In the genomic region with DNA sequence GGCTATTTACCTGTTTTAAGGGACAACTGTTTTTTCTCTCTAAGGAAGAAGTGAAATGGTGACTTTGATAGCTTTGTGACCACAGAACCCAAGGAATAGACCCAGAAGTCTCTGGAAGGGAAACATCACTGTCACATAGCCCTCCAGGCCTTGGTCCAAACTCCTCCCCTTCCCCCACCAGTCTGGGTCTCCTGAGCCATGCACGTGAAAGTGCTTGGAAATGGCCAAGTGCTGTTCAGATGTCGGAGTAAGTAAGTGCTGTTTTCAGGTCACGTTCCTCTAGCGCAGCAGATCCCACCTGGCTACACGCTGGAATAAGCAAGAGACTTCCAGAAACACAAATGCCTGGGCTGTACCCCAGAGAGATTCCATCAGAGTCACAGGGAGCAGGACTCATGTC, we compare ENCODE assay signal across 19 cellular contexts.
"Had no signal": no experiment of that assay in that cellular context is flagged by ENCODE, and none has a peak within 500 bp of the region (broad histone marks: within the 10 kb centered on the region; RNA-seq: fewer than 3 reads in every experiment).

No MANE protein-coding gene starts in this region.

- ATAC-seq: activated CD8-positive, alpha-beta T cell treated with anti-CD3 and anti-CD28 coated beads for 36 hours; activated T-helper 17 cell treated with anti-CD3 and anti-CD28 coated beads, Interleukin-2, amount 50 U/mL, for 72 hours; body of pancreas; effector memory CD8-positive, alpha-beta T cell; foreskin keratinocyte; SK-N-SH treated with all-trans-retinoic acid at 6 μM for 48 hours; stimulated activated memory B cell treated with anti-CD40 and anti-IgM and Interleukin-4, amounts not matched to agents 10 μg/mL and 1 μg/mL and 100 μg/mL, for 72 hours; T-cell had no signal

- H3K27ac ChIP-seq: body of pancreas, foreskin keratinocyte, neural progenitor cell had no signal

- H3K27me3 ChIP-seq: body of pancreas, foreskin keratinocyte, neural progenitor cell had no signal

- H3K4me2 ChIP-seq: neural progenitor cell had no signal

- H2AFZ ChIP-seq: neural progenitor cell had no signal

- DNase-seq: activated CD4-positive, alpha-beta T cell treated with anti-CD3 and anti-CD28 coated beads, Interleukin-2, amount 10 ng/mL, durations not matched to agents 24 days and 14 days; activated CD8-positive, alpha-beta T cell treated with anti-CD3 and anti-CD28 coated beads for 36 hours; activated naive CD4-positive, alpha-beta T cell; activated naive CD8-positive, alpha-beta T cell treated with anti-CD3 and anti-CD28 coated beads, Interleukin-2, amount 10 ng/mL, durations not matched to agents 7 days and 5 days; activated T-cell treated with anti-CD3 and anti-CD28 coated beads, Interleukin-2, amount 50 U/mL, for 1 hour; body of pancreas; effector memory CD8-positive, alpha-beta T cell; foreskin keratinocyte; kidney; naive B cell; stimulated activated CD4-positive, alpha-beta T cell treated with anti-CD3 and anti-CD28 coated beads, Interleukin-4, amount 100 ng/mL, for 24 hours; T-cell; T1000; trophoblast cell had no signal

- H3K36me3 ChIP-seq: neural progenitor cell, prostate gland had no signal

- H3K9ac ChIP-seq: neural progenitor cell had no signal

- H3K4me1 ChIP-seq: foreskin keratinocyte, neural progenitor cell had no signal

- H3K4me3 ChIP-seq: body of pancreas, neural progenitor cell, prostate gland had no signal

- H3K9me3 ChIP-seq: body of pancreas, prostate gland had no signal
